ENCODE assay signal across 20 cellular contexts in genomic region chr4:38316045-38316444, GRCh38.
"Had no signal": no experiment of that assay in that cellular context is flagged by ENCODE, and none has a peak within 500 bp of the region (broad histone marks: within the 10 kb centered on the region; RNA-seq: fewer than 3 reads in every experiment).

No MANE protein-coding gene starts in this region.

- H3K27ac Mint-ChIP-seq: dendritic cell treated with granulocyte-macrophage colony-stimulating factor and Interleukin-4, amounts not matched to agents 40 ng/mL and 50 ng/mL, for 4 days; endodermal cell; memory B cell; progenitor cell of endocrine pancreas; stimulated activated naive B cell treated with anti-CD40 and anti-IgM and Interleukin-4, amounts not matched to agents 10 μg/mL and 1 μg/mL and 100 μg/mL, for 72 hours; stimulated activated naive CD8-positive, alpha-beta T cell treated with anti-CD3 and anti-CD28 coated beads, Interleukin-15, Interleukin-2, amounts not matched to agents 100 ng/mL and 50 ng/mL, for 24 hours had no signal

- H3K36me3 Mint-ChIP-seq: memory B cell; stimulated activated naive B cell treated with anti-CD40 and anti-IgM and Interleukin-4, amounts not matched to agents 10 μg/mL and 1 μg/mL and 100 μg/mL, for 72 hours had no signal

- ATAC-seq: esophagus mucosa; gastrocnemius medialis; left lobe of liver; natural killer cell treated with Interleukin-12 subunit alpha and Interleukin-12 subunit beta and Interleukin-15 and Interleukin-18, amount 100 ng/mL, for 72 hours; right lobe of liver; stimulated activated naive B cell treated with anti-CD40 and anti-IgM and Interleukin-4, amounts not matched to agents 10 μg/mL and 1 μg/mL and 100 μg/mL, for 72 hours had no signal

- H3K9me3 Mint-ChIP-seq: endodermal cell, neural crest cell had no signal

- H3K27me3 Mint-ChIP-seq: dendritic cell treated with granulocyte-macrophage colony-stimulating factor and Interleukin-4, amounts not matched to agents 40 ng/mL and 50 ng/mL, for 4 days; memory B cell; naive B cell; natural killer cell treated with Interleukin-12 subunit alpha and Interleukin-12 subunit beta and Interleukin-15 and Interleukin-18, amount 100 ng/mL, for 72 hours; progenitor cell of endocrine pancreas; stimulated activated naive B cell treated with anti-CD40 and anti-IgM and Interleukin-4, amounts not matched to agents 10 μg/mL and 1 μg/mL and 100 μg/mL, for 72 hours had no signal

- H3K4me3 Mint-ChIP-seq: dendritic cell treated with granulocyte-macrophage colony-stimulating factor and Interleukin-4, amounts not matched to agents 40 ng/mL and 50 ng/mL, for 4 days; endodermal cell; memory B cell; natural killer cell treated with Interleukin-12 subunit alpha and Interleukin-12 subunit beta and Interleukin-15 and Interleukin-18, amount 100 ng/mL, for 72 hours; neural crest cell; stimulated activated naive B cell treated with anti-CD40 and anti-IgM and Interleukin-4, amounts not matched to agents 10 μg/mL and 1 μg/mL and 100 μg/mL, for 72 hours; stimulated activated naive CD8-positive, alpha-beta T cell treated with anti-CD3 and anti-CD28 coated beads, Interleukin-15, Interleukin-2, amounts not matched to agents 100 ng/mL and 50 ng/mL, for 24 hours had no signal

- DNase-seq: effector CD8-positive, alpha-beta T cell; endodermal cell; foreskin fibroblast; gastrocnemius medialis; head of caudate nucleus; naive B cell; right lobe of liver; small intestine; stimulated activated CD4-positive, alpha-beta T cell treated with anti-CD3 and anti-CD28 coated beads, Interleukin-15, amount 100 ng/mL, for 24 hours; stimulated activated CD4-positive, alpha-beta T cell treated with anti-CD3 and anti-CD28 coated beads, Interleukin-2, amount 100 ng/mL, for 48 hours; stimulated activated naive B cell treated with anti-CD40 and anti-IgM and Interleukin-4, amounts not matched to agents 10 μg/mL and 1 μg/mL and 100 μg/mL, for 72 hours; upper lobe of left lung had no signal
